In genomic region chr19:18173572-18174294, GRCh38 we compare ENCODE assay signal across 8 cellular contexts. TPM values are rescaled to one million over a fixed set of nuclear protein-coding genes. Genes with fewer than 3 reads are reported as not detected.
DNase-seq lines count a peak whose midpoint lies in the region; ATAC-seq and TF ChIP-seq lines count a peak whose summit lies in the region.

IFI30 (plus strand) TSS chr19:18173813; CDS start chr19:18173842, 29 bp downstream.

- intact Hi-C loops in colonic mucosa (cut with DNase I), result no loop called here
- intact Hi-C loops in right lobe of liver (cut with DNase I), result no loop called here

- no peak for TF ChIP-seq CTCF in GM10248 (IDR thresholded peaks at IDR 0.05; ENCODE audit: control extremely low read depth, extremely low read depth, low read depth, missing control alignments)
- no peak for TF ChIP-seq CTCF in H9 (conservative IDR thresholded peaks at IDR 0.05)
- no peak for TF ChIP-seq CTCF in VCaP (conservative IDR thresholded peaks at IDR 0.05)
- TF ChIP-seq CTCF in colonic mucosa (IDR thresholded peaks at IDR 0.05), result no peak
- no peak for TF ChIP-seq CTCF in right lobe of liver (IDR thresholded peaks at IDR 0.05)

- H3K56ac ChIP-seq in H9 (ENCODE audit: insufficient read length, low read depth, low read length), result no peak within 1 kb of the TSS

- peak within 1 kb of the TSS in 1 of 3 experiments; percentile 61; a peak in 1 of 7 replicates for H3K27ac Mint-ChIP-seq in H9

- H3K9me3 ChIP-seq in H9 (ENCODE audit: control insufficient read depth, low read depth, low read length), result no peaks in the 10 kb centered on the region
- H3K9me3 ChIP-seq in colonic mucosa, result no peaks in the 10 kb centered on the region
- no peaks in the 10 kb centered on the region for H3K9me3 ChIP-seq in right lobe of liver

- no peak within 1 kb of the TSS for H2BK5ac ChIP-seq in H9 (ENCODE audit: insufficient read length, low read length)

- H4K91ac ChIP-seq in H9 (ENCODE audit: insufficient read length, low read depth, low read length), result no peak within 1 kb of the TSS

- no peak within 1 kb of the TSS for H3T11ph ChIP-seq in H9 (ENCODE audit: low read length)

- H3K9ac ChIP-seq in H9 (ENCODE audit: extremely low read depth, insufficient read length, low read length) (peak within 1 kb of the TSS; percentile 24), colonic mucosa (ENCODE audit: low read depth in 2 of 2, low read length in 2 of 2) (peak within 1 kb of the TSS; percentile 70 to 84)

- H3K36me3 ChIP-seq in colonic mucosa (peaks cover 11% of the 10 kb centered on the region), right lobe of liver (peaks cover 0 to 10% (median 1%) of the 10 kb centered on the region in 4 donors)

- peak within 1 kb of the TSS; percentile 61 for H3K4me3 ChIP-seq in colonic mucosa
- H3K4me3 ChIP-seq in right lobe of liver, result peak within 1 kb of the TSS; percentile 59 to 75 (median 72)

- DNase-seq in GM10248 (ENCODE audit: extremely low spot score) (peak; percentile 89), H9 (peak; percentile 89), NCI-H1105 (lab: John Stamatoyannopoulos, UW) (peak; percentile 91), colonic mucosa (peak; percentile 85), right lobe of liver (peak; percentile 89 to 94 (median 92))
- DNase-seq in stimulated activated CD8-positive, alpha-beta memory T cell treated with anti-CD3 and anti-CD28 coated beads, Interleukin-2, amount 100 ng/mL, for 48 hours (ENCODE audit: low read depth in 2 of 2), result peak; percentile 49 to 53

- peaks cover 9 to 18% of the 10 kb centered on the region in 2 experiments for H3K4me1 Mint-ChIP-seq in H9

- H3K27me3 ChIP-seq in H9 (ENCODE audit: insufficient read depth, low read length) (no peaks in the 10 kb centered on the region), colonic mucosa (no peaks in the 10 kb centered on the region), right lobe of liver (no peaks in the 10 kb centered on the region)

- H3K18ac ChIP-seq in H9 (ENCODE audit: insufficient read length, low read depth, low read length), result peak within 1 kb of the TSS; percentile 63

- ATAC-seq in right lobe of liver (peak; percentile 82 to 88 (median 88)), HG03457 (IDR thresholded peaks at IDR 0.05; ENCODE audit: unreplicated experiment) (no peak)

- peaks cover 8 to 38% (median 27%) of the 10 kb centered on the region in 3 experiments for H3K36me3 Mint-ChIP-seq in H9 (ENCODE audit: insufficient read depth in 1 of 3, low read depth in 3 of 3)

- H3K14ac ChIP-seq in H9 (ENCODE audit: insufficient read depth, low read length), result peak within 1 kb of the TSS; percentile 16; the same call in 1 of the 2 replicates

- H3K4me3 Mint-ChIP-seq in H9, result peak within 1 kb of the TSS; percentile 76 to 85

- no peak within 1 kb of the TSS for H2BK12ac ChIP-seq in H9 (ENCODE audit: insufficient read length, low read depth, low read length)

- H3K79me1 ChIP-seq in H9 (ENCODE audit: insufficient read depth, low read depth, low read length, poor library complexity, severe bottlenecking), result no peaks in the 10 kb centered on the region

- H4K8ac ChIP-seq in H9 (replicated peaks; ENCODE audit: insufficient read length, low read depth, low read length), result no peak within 1 kb of the TSS

- peaks cover 10% of the 10 kb centered on the region for H3K23me2 ChIP-seq in H9 (ENCODE audit: insufficient read length, low read depth, low read length, poor library complexity, severe bottlenecking)

- H2AFZ ChIP-seq in H9 (ENCODE audit: low read length), result no peak within 1 kb of the TSS

- no peaks in the 10 kb centered on the region for H4K20me1 ChIP-seq in H9 (ENCODE audit: control insufficient read depth, insufficient read depth, insufficient read length)

- WGBS in H9 (ENCODE audit: extremely low coverage, insufficient read length, low lambda C conversion rate), result no CpG with 5 or more reads among the region's 47 CpGs
- WGBS in right lobe of liver (ENCODE audit: insufficient coverage, low coverage, low lambda C conversion rate, missing lambda C conversion rate), result 0% methylated on average over 2 of the region's 47 CpGs

- H3K27me3 Mint-ChIP-seq in H9 (ENCODE audit: low read depth), result peaks cover 17% of the 10 kb centered on the region

- H3K4ac ChIP-seq in H9 (ENCODE audit: low read depth, low read length), result no peak within 1 kb of the TSS

- H3K79me2 ChIP-seq in H9 (ENCODE audit: insufficient read depth, low read length), result no peaks in the 10 kb centered on the region

- CTCF ChIA-PET in GM10248 (lab: Yijun Ruan, JAX), result interaction anchor here (0.8 to 1.5 kb wide), 7 partner anchors 9 to 78 kb away, joined by 3 to 6 read pairs (median 4); partner anchors contain the start of gene MPV17L2

- no peak within 1 kb of the TSS for H3K23ac ChIP-seq in H9 (ENCODE audit: insufficient read length, low read depth, low read length)

- H3K4me2 ChIP-seq in H9 (ENCODE audit: insufficient read depth, insufficient read length, low read length), result peak within 1 kb of the TSS; percentile 71

- no peak within 1 kb of the TSS for H3K27ac ChIP-seq in H9 (ENCODE audit: insufficient read length, low read depth, low read length)
- peak within 1 kb of the TSS; percentile 71 for H3K27ac ChIP-seq in VCaP
- H3K27ac ChIP-seq in colonic mucosa, result peak within 1 kb of the TSS; percentile 69
- H3K27ac ChIP-seq in right lobe of liver, result peak within 1 kb of the TSS; percentile 48 to 82 (median 70)

- no peak within 1 kb of the TSS for H2BK20ac ChIP-seq in H9 (ENCODE audit: low read depth, low read length, poor library complexity, severe bottlenecking)

- POLR2A ChIA-PET in GM10248 (lab: Yijun Ruan, JAX), result interaction anchor here (0.9 to 2.1 kb wide), 2 partner anchors 9 to 107 kb away, joined by 5 to 6 read pairs; partner anchors contain the start of gene JUND

- H2AK5ac ChIP-seq in H9 (ENCODE audit: insufficient read length, low read length), result no peak within 1 kb of the TSS

- no peak within 1 kb of the TSS for H2BK120ac ChIP-seq in H9 (ENCODE audit: low read depth, low read length, poor library complexity, severe bottlenecking)

- no peaks in the 10 kb centered on the region for H3K9me3 Mint-ChIP-seq in H9

- TF ChIP-seq POLR2A in right lobe of liver (IDR thresholded peaks at IDR 0.05), result peak; percentile 93

- H3K4me1 ChIP-seq in H9 (ENCODE audit: insufficient read depth, low read length) (no peaks in the 10 kb centered on the region; the same call in 1 of the 2 replicates), colonic mucosa (peaks cover 8% of the 10 kb centered on the region), right lobe of liver (peaks cover 0 to 13% (median 2%) of the 10 kb centered on the region in 4 donors)

- H4K5ac ChIP-seq in H9 (ENCODE audit: insufficient read length, low read depth, low read length), result no peak within 1 kb of the TSS

- no peak within 1 kb of the TSS for H2BK15ac ChIP-seq in H9 (ENCODE audit: low read depth, low read length)

RNA-seq across cellular contexts. Expression of gene IFI30, which starts in this region (rescaled TPM):
- total RNA-seq in H9 (2021), result 23.6 and 28.0 TPM in 2 replicates
- 10 to 100 TPM; 47.1 to 95.2 TPM for total RNA-seq in colonic mucosa
- total RNA-seq in right lobe of liver, result 100 to 1,000 TPM in 3 of 6 experiments, 10 to 100 TPM in 3; 54.0 to 205 (median 91.8) TPM
